In the genomic region with DNA sequence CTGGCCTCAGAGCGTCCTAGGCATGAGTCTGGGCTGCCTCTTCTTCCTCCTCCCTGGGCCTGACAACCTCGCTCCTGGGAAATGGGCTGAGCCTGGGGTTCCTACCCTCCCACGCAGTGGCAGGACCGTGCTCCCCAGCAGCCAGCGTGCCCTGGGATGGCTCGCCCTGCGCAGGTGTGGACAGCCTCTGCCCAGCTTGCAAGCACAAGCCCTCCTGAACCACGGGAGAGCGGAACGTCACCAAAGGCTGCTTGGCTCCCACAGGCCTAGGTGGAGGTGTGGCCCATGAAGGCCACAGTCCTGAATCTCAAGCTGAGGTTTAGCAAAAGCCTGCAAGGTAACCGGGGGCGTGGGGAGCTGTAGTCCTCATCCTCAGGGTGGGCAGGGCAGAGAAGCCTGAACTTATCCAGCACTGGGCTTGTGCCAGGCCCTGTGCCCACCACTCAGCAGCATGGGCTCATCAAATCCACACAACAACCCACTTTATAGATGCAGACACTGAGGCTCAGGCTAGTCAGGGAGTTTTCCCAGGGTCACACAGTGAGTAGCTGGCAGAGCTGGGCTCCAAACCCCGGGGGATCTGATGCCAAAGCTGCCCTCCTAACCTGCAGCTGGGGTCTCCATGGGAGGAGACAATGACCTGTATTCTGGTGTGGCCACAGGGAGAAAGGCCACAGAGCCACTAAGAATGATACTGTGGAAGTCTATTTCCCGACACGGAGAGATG, we compare ENCODE assay signal across 2 cellular contexts.
TF ChIP-seq lines count a peak whose summit lies in the region.

No MANE protein-coding gene starts in this region.

TF ChIP-seq in HepG2, 621 proteins besides CTCF, POLR2A, EP300 and RAD21:
- TF ChIP-seq ZMYM3 (CRISPR knock-in tag; IDR thresholded peaks at IDR 0.05) (no peak), ZNF629 (CRISPR knock-in tag; conservative IDR thresholded peaks at IDR 0.05) (peak; percentile 56)

TF ChIP-seq in K562, 482 proteins besides CTCF, POLR2A, EP300 and RAD21 (continues in another document):
- TF ChIP-seq TFAM (CRISPR knock-in tag; conservative IDR thresholded peaks at IDR 0.05) = no peak
- TF ChIP-seq E2F3 (CRISPR knock-in tag; IDR thresholded peaks at IDR 0.05) = no peak
- TF ChIP-seq, protein P1, sequence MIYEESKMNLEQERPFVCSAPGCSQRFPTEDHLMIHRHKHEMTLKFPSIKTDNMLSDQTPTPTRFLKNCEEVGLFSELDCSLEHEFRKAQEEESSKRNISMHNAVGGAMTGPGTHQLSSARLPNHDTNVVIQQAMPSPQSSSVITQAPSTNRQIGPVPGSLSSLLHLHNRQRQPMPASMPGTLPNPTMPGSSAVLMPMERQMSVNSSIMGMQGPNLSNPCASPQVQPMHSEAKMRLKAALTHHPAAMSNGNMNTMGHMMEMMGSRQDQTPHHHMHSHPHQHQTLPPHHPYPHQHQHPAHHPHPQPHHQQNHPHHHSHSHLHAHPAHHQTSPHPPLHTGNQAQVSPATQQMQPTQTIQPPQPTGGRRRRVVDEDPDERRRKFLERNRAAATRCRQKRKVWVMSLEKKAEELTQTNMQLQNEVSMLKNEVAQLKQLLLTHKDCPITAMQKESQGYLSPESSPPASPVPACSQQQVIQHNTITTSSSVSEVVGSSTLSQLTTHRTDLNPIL (CRISPR knock-in tag; IDR thresholded peaks at IDR 0.05) = no peak
- no peak for TF ChIP-seq ZNF197 (CRISPR knock-in tag; IDR thresholded peaks at IDR 0.05; ENCODE audit: low read depth)
- TF ChIP-seq ZNF263 (CRISPR knock-in tag; IDR thresholded peaks at IDR 0.05; ENCODE audit: borderline replicate concordance) = peak; percentile 42; the same call in 1 of the 2 replicates
- TF ChIP-seq SNRNP70 (optimal IDR thresholded peaks at IDR 0.05; ENCODE audit: low read depth, low read length) = no peak
- TF ChIP-seq KLF6 (CRISPR knock-in tag; IDR thresholded peaks at IDR 0.05; ENCODE audit: borderline replicate concordance) = no peak
- no peak for TF ChIP-seq NR1H2 (CRISPR knock-in tag; IDR thresholded peaks at IDR 0.05)
- no peak for TF ChIP-seq SIN3A (IDR thresholded peaks at IDR 0.05; ENCODE audit: borderline replicate concordance in 2 of 2, control insufficient read depth in 1 of 2, low read depth in 2 of 2, low read length in 2 of 2)
- TF ChIP-seq NR4A1 (CRISPR knock-in tag; IDR thresholded peaks at IDR 0.05) = no peak
- no peak for TF ChIP-seq NR4A1 (tag; IDR thresholded peaks at IDR 0.05)
- no peak for TF ChIP-seq OTX1 (CRISPR knock-in tag; IDR thresholded peaks at IDR 0.05)
- TF ChIP-seq, protein P2, sequence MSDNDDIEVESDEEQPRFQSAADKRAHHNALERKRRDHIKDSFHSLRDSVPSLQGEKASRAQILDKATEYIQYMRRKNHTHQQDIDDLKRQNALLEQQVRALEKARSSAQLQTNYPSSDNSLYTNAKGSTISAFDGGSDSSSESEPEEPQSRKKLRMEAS (CRISPR knock-in tag; IDR thresholded peaks at IDR 0.05) = 0 out of 2 replicates have a peak, but pooled peaks have one; percentile 4
- TF ChIP-seq, protein P3, sequence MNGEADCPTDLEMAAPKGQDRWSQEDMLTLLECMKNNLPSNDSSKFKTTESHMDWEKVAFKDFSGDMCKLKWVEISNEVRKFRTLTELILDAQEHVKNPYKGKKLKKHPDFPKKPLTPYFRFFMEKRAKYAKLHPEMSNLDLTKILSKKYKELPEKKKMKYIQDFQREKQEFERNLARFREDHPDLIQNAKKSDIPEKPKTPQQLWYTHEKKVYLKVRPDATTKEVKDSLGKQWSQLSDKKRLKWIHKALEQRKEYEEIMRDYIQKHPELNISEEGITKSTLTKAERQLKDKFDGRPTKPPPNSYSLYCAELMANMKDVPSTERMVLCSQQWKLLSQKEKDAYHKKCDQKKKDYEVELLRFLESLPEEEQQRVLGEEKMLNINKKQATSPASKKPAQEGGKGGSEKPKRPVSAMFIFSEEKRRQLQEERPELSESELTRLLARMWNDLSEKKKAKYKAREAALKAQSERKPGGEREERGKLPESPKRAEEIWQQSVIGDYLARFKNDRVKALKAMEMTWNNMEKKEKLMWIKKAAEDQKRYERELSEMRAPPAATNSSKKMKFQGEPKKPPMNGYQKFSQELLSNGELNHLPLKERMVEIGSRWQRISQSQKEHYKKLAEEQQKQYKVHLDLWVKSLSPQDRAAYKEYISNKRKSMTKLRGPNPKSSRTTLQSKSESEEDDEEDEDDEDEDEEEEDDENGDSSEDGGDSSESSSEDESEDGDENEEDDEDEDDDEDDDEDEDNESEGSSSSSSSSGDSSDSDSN (IDR thresholded peaks at IDR 0.05; ENCODE audit: borderline replicate concordance in 1 of 2, low read depth in 2 of 2, low read length in 2 of 2) = no peak
- no peak for TF ChIP-seq ZFPM2 (CRISPR knock-in tag; IDR thresholded peaks at IDR 0.05)
- no peak for TF ChIP-seq SMAD4 (CRISPR knock-in tag; conservative IDR thresholded peaks at IDR 0.05)
- TF ChIP-seq ZNF778 (CRISPR knock-in tag; IDR thresholded peaks at IDR 0.05) = no peak
- TF ChIP-seq RBM22 (IDR thresholded peaks at IDR 0.05; ENCODE audit: low read depth, low read length, poor library complexity, severe bottlenecking) = no peak
- TF ChIP-seq EZH2 (IDR thresholded peaks at IDR 0.05; ENCODE audit: borderline replicate concordance, low read depth, low read length) = no peak
- TF ChIP-seq RBM25 (IDR thresholded peaks at IDR 0.05; ENCODE audit: low read depth, low read length, severe bottlenecking) = peak; percentile 70
- TF ChIP-seq, protein P4, sequence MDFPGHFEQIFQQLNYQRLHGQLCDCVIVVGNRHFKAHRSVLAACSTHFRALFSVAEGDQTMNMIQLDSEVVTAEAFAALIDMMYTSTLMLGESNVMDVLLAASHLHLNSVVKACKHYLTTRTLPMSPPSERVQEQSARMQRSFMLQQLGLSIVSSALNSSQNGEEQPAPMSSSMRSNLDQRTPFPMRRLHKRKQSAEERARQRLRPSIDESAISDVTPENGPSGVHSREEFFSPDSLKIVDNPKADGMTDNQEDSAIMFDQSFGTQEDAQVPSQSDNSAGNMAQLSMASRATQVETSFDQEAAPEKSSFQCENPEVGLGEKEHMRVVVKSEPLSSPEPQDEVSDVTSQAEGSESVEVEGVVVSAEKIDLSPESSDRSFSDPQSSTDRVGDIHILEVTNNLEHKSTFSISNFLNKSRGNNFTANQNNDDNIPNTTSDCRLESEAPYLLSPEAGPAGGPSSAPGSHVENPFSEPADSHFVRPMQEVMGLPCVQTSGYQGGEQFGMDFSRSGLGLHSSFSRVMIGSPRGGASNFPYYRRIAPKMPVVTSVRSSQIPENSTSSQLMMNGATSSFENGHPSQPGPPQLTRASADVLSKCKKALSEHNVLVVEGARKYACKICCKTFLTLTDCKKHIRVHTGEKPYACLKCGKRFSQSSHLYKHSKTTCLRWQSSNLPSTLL (IDR thresholded peaks at IDR 0.05) = no peak
- TF ChIP-seq HDAC1 (IDR thresholded peaks at IDR 0.05) = no peak
- no peak for TF ChIP-seq KAT8 (IDR thresholded peaks at IDR 0.05; ENCODE audit: low read depth)
- TF ChIP-seq BCOR (IDR thresholded peaks at IDR 0.05) = peak; percentile 54; the same call in 1 of the 2 replicates
- TF ChIP-seq MYBL2 (IDR thresholded peaks at IDR 0.05; ENCODE audit: low read depth) = no peak
- TF ChIP-seq MYBL2 (CRISPR knock-in tag; IDR thresholded peaks at IDR 0.05; ENCODE audit: borderline replicate concordance) = no peak
- TF ChIP-seq EGR1 (conservative IDR thresholded peaks at IDR 0.05) = 0 out of 2 replicates have a peak, but pooled peaks have one; percentile 26
- no peak for TF ChIP-seq HNRNPL (IDR thresholded peaks at IDR 0.05; ENCODE audit: low read depth, low read length)
- TF ChIP-seq, protein P5, sequence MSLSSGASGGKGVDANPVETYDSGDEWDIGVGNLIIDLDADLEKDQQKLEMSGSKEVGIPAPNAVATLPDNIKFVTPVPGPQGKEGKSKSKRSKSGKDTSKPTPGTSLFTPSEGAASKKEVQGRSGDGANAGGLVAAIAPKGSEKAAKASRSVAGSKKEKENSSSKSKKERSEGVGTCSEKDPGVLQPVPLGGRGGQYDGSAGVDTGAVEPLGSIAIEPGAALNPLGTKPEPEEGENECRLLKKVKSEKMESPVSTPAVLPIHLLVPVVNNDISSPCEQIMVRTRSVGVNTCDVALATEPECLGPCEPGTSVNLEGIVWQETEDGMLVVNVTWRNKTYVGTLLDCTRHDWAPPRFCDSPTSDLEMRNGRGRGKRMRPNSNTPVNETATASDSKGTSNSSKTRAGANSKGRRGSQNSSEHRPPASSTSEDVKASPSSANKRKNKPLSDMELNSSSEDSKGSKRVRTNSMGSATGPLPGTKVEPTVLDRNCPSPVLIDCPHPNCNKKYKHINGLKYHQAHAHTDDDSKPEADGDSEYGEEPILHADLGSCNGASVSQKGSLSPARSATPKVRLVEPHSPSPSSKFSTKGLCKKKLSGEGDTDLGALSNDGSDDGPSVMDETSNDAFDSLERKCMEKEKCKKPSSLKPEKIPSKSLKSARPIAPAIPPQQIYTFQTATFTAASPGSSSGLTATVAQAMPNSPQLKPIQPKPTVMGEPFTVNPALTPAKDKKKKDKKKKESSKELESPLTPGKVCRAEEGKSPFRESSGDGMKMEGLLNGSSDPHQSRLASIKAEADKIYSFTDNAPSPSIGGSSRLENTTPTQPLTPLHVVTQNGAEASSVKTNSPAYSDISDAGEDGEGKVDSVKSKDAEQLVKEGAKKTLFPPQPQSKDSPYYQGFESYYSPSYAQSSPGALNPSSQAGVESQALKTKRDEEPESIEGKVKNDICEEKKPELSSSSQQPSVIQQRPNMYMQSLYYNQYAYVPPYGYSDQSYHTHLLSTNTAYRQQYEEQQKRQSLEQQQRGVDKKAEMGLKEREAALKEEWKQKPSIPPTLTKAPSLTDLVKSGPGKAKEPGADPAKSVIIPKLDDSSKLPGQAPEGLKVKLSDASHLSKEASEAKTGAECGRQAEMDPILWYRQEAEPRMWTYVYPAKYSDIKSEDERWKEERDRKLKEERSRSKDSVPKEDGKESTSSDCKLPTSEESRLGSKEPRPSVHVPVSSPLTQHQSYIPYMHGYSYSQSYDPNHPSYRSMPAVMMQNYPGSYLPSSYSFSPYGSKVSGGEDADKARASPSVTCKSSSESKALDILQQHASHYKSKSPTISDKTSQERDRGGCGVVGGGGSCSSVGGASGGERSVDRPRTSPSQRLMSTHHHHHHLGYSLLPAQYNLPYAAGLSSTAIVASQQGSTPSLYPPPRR (CRISPR knock-in tag; IDR thresholded peaks at IDR 0.05; ENCODE audit: borderline replicate concordance) = no peak
- TF ChIP-seq, protein P6, sequence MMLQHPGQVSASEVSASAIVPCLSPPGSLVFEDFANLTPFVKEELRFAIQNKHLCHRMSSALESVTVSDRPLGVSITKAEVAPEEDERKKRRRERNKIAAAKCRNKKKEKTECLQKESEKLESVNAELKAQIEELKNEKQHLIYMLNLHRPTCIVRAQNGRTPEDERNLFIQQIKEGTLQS (IDR thresholded peaks at IDR 0.05) = no peak
- TF ChIP-seq, protein P6 (CRISPR knock-in tag; conservative IDR thresholded peaks at IDR 0.05) = no peak
- TF ChIP-seq, protein P7, sequence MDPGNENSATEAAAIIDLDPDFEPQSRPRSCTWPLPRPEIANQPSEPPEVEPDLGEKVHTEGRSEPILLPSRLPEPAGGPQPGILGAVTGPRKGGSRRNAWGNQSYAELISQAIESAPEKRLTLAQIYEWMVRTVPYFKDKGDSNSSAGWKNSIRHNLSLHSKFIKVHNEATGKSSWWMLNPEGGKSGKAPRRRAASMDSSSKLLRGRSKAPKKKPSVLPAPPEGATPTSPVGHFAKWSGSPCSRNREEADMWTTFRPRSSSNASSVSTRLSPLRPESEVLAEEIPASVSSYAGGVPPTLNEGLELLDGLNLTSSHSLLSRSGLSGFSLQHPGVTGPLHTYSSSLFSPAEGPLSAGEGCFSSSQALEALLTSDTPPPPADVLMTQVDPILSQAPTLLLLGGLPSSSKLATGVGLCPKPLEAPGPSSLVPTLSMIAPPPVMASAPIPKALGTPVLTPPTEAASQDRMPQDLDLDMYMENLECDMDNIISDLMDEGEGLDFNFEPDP (CRISPR knock-in tag; IDR thresholded peaks at IDR 0.05) = no peak
- TF ChIP-seq ZNF253 (CRISPR knock-in tag; conservative IDR thresholded peaks at IDR 0.05) = no peak
- no peak for TF ChIP-seq CHD4 (IDR thresholded peaks at IDR 0.05; ENCODE audit: insufficient read depth, insufficient replicate concordance, low read depth, low read length, poor library complexity, severe bottlenecking)
- TF ChIP-seq, protein P8, sequence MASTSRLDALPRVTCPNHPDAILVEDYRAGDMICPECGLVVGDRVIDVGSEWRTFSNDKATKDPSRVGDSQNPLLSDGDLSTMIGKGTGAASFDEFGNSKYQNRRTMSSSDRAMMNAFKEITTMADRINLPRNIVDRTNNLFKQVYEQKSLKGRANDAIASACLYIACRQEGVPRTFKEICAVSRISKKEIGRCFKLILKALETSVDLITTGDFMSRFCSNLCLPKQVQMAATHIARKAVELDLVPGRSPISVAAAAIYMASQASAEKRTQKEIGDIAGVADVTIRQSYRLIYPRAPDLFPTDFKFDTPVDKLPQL (IDR thresholded peaks at IDR 0.05; ENCODE audit: extremely low read depth, insufficient read length) = no peak
- TF ChIP-seq, protein P9, sequence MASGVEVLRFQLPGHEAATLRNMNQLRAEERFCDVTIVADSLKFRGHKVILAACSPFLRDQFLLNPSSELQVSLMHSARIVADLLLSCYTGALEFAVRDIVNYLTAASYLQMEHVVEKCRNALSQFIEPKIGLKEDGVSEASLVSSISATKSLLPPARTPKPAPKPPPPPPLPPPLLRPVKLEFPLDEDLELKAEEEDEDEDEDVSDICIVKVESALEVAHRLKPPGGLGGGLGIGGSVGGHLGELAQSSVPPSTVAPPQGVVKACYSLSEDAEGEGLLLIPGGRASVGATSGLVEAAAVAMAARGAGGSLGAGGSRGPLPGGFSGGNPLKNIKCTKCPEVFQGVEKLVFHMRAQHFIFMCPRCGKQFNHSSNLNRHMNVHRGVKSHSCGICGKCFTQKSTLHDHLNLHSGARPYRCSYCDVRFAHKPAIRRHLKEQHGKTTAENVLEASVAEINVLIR (CRISPR knock-in tag; IDR thresholded peaks at IDR 0.05) = no peak
- TF ChIP-seq ZNF77 (CRISPR knock-in tag; IDR thresholded peaks at IDR 0.05) = no peak
- no peak for TF ChIP-seq ZNF174 (CRISPR knock-in tag; IDR thresholded peaks at IDR 0.05)
- no peak for TF ChIP-seq ZNF583 (CRISPR knock-in tag; IDR thresholded peaks at IDR 0.05)
- no peak for TF ChIP-seq SRSF9 (IDR thresholded peaks at IDR 0.05; ENCODE audit: borderline replicate concordance, low read depth, low read length)
- no peak for TF ChIP-seq NFYB (IDR thresholded peaks at IDR 0.05; ENCODE audit: extremely low read depth, insufficient read length)
- no peak for TF ChIP-seq CBX5 (IDR thresholded peaks at IDR 0.05; ENCODE audit: borderline replicate concordance, low read depth)
- 0 out of 4 replicates have a peak, but pooled peaks of 1 of the 2 experiments have one; percentile 25 for TF ChIP-seq KDM1A (IDR thresholded peaks at IDR 0.05)
- TF ChIP-seq DNMT1 (IDR thresholded peaks at IDR 0.05) = no peak
- TF ChIP-seq SIN3B (IDR thresholded peaks at IDR 0.05; ENCODE audit: low read depth) = no peak
